In genomic region chr11:69572861-69573260, GRCh38 we compare ENCODE assay signal across 27 cellular contexts.
"Had no signal": no experiment of that assay in that cellular context is flagged by ENCODE, and none has a peak within 500 bp of the region (broad histone marks: within the 10 kb centered on the region; RNA-seq: fewer than 3 reads in every experiment).

No MANE protein-coding gene starts in this region.

- H3K27me3 ChIP-seq: ascending aorta, brain microvascular endothelial cell had no signal

- H3K36me3 ChIP-seq: ascending aorta, brain microvascular endothelial cell, WERI-Rb-1 had no signal

- ATAC-seq: activated CD4-positive, CD25-positive, alpha-beta regulatory T cell treated with anti-CD3 and anti-CD28 coated beads, Interleukin-2, amount 50 U/mL, for 24 hours; activated CD8-positive, alpha-beta T cell treated with anti-CD3 and anti-CD28 coated beads for 36 hours; activated naive CD4-positive, alpha-beta T cell treated with anti-CD3 and anti-CD28 coated beads, Interleukin-2, amount 50 U/mL, for 72 hours; activated T-cell treated with anti-CD3 and anti-CD28 coated beads, Interleukin-2, amount 50 U/mL, for 72 hours; esophagus mucosa; T-cell; T-helper 17 cell had no signal

- H3K4me1 ChIP-seq: ascending aorta had no signal

- H3K27ac ChIP-seq: ascending aorta, brain microvascular endothelial cell, coronary artery, dorsolateral prefrontal cortex, WERI-Rb-1 had no signal

- DNase-seq: activated B cell treated with CpG ODN at 0.5 μM for 24 hours; activated CD4-positive, alpha-beta T cell treated with anti-CD3 and anti-CD28 coated beads for 48 hours; activated CD4-positive, alpha-beta T cell treated with anti-CD3 and anti-CD28 coated beads, Interleukin-2, amount 50 U/mL, for 1 hour; activated CD4-positive, alpha-beta T cell treated with anti-CD3 and anti-CD28 coated beads, Interleukin-2, amount 50 U/mL, for 48 hours; activated CD8-positive, alpha-beta memory T cell treated with anti-CD3 and anti-CD28 coated beads, Interleukin-2, amount 50 U/mL, for 48 hours; activated CD8-positive, alpha-beta T cell treated with anti-CD3 and anti-CD28 coated beads for 36 hours; activated gamma-delta T cell; activated naive CD4-positive, alpha-beta T cell; activated naive CD4-positive, alpha-beta T cell treated with anti-CD3 and anti-CD28 coated beads, Interleukin-2, amount 10 ng/mL, durations not matched to agents 7 days and 5 days; activated naive CD8-positive, alpha-beta T cell treated with anti-CD3 and anti-CD28 coated beads, Interleukin-2, amount 10 ng/mL, durations not matched to agents 7 days and 5 days; activated T-cell treated with anti-CD3 and anti-CD28 coated beads for 4 hours; activated T-cell treated with anti-CD3 and anti-CD28 coated beads, Interleukin-2, amount 50 U/mL, for 24 hours; activated T-cell treated with anti-CD3 and anti-CD28 coated beads, Interleukin-2, amount 50 U/mL, for 72 hours; brain microvascular endothelial cell; dorsolateral prefrontal cortex; effector memory CD4-positive, alpha-beta T cell; endodermal cell; foreskin fibroblast; T-cell; T-helper 17 cell; T1000; WERI-Rb-1 had no signal

- H3K9me3 ChIP-seq: ascending aorta had no signal

- H3K4me3 ChIP-seq: ascending aorta, coronary artery, dorsolateral prefrontal cortex had no signal
